ENCODE assay signal across 8 cellular contexts in genomic region chr17:70562137-70562536, GRCh38.
"Had no signal": no experiment of that assay in that cellular context is flagged by ENCODE, and none has a peak within 500 bp of the region (broad histone marks: within the 10 kb centered on the region; RNA-seq: fewer than 3 reads in every experiment).

No MANE protein-coding gene starts in this region.

- H3K4me3 ChIP-seq: GM12878 had no signal

- FAIRE-seq: G401.6, GM12878, GM12891, GM12892, GM18507, GM19239 had no signal

- ATAC-seq: GM12878 had no signal

- DNase-seq: GDM1, GF-D8 had no signal
